9 cellular contexts compared by ENCODE assay signal in genomic region chr12:113142173-113142885, GRCh38. TPM values are rescaled to one million over a fixed set of nuclear protein-coding genes. Genes with fewer than 3 reads are reported as not detected.
DNase-seq lines count a peak whose midpoint lies in the region; ATAC-seq and TF ChIP-seq lines count a peak whose summit lies in the region.
"Had no signal": no experiment of that assay in that cellular context is flagged by ENCODE, and none has a peak within 500 bp of the region (broad histone marks: within the 10 kb centered on the region; RNA-seq: fewer than 3 reads in every experiment).

No MANE protein-coding gene starts in this region.

- no peaks in the 10 kb centered on the region for H3K36me3 ChIP-seq in Peyer's patch
- no peaks in the 10 kb centered on the region for H3K36me3 ChIP-seq in heart right ventricle
- no peaks in the 10 kb centered on the region for H3K36me3 ChIP-seq in hepatocyte (replicated peaks; ENCODE audit: insufficient read depth, low read depth)

- H2BK120ac ChIP-seq in H9 (ENCODE audit: low read depth, low read length, poor library complexity, severe bottlenecking), result no peak overlapping the region

- no peak overlapping the region; the same call in 1 of the 2 replicates for H3K14ac ChIP-seq in H9 (ENCODE audit: insufficient read depth, low read length)

- H3K27ac Mint-ChIP-seq in stimulated activated memory B cell treated with anti-CD40 and anti-IgM and Interleukin-4, amounts not matched to agents 10 μg/mL and 1 μg/mL and 100 μg/mL, for 72 hours, result peak overlapping the region; percentile 97
- no peak overlapping the region; a peak in 1 of 7 replicates for H3K27ac Mint-ChIP-seq in H9
- H3K27ac Mint-ChIP-seq: IgD-negative memory B cell had no signal

- peaks cover 34% of the 10 kb centered on the region for H3K4me1 Mint-ChIP-seq in stimulated activated memory B cell treated with anti-CD40 and anti-IgM and Interleukin-4, amounts not matched to agents 10 μg/mL and 1 μg/mL and 100 μg/mL, for 72 hours
- peaks cover 6 to 13% of the 10 kb centered on the region in 2 experiments; a peak in 3 of 4 replicates for H3K4me1 Mint-ChIP-seq in H9

- H3K79me2 ChIP-seq in H9 (ENCODE audit: insufficient read depth, low read length) (no peaks in the 10 kb centered on the region), hepatocyte (no peaks in the 10 kb centered on the region)

- H2BK20ac ChIP-seq in H9 (ENCODE audit: low read depth, low read length, poor library complexity, severe bottlenecking), result no peak overlapping the region

- no peaks in the 10 kb centered on the region for H3K27me3 ChIP-seq in Peyer's patch
- peaks cover 0 to 20% (median 2%) of the 10 kb centered on the region in 7 donors for H3K27me3 ChIP-seq in heart right ventricle
- no peaks in the 10 kb centered on the region for H3K27me3 ChIP-seq in H9 (ENCODE audit: insufficient read depth, low read length)
- no peaks in the 10 kb centered on the region for H3K27me3 ChIP-seq in hepatocyte

- H4K5ac ChIP-seq in H9 (ENCODE audit: insufficient read length, low read depth, low read length), result no peak overlapping the region

- H3K4me3 ChIP-seq in Peyer's patch (no peak overlapping the region), heart right ventricle (no peak overlapping the region), hepatocyte (no peak overlapping the region)

- H3K9me3 Mint-ChIP-seq in stimulated activated memory B cell treated with anti-CD40 and anti-IgM and Interleukin-4, amounts not matched to agents 10 μg/mL and 1 μg/mL and 100 μg/mL, for 72 hours, result peaks cover under 1% of the 10 kb centered on the region
- peaks cover 3 to 4% of the 10 kb centered on the region in 2 experiments; a peak in 4 of 5 replicates for H3K9me3 Mint-ChIP-seq in H9

- H4K20me1 ChIP-seq in H9 (ENCODE audit: control insufficient read depth, insufficient read depth, insufficient read length) (no peaks in the 10 kb centered on the region), hepatocyte (ENCODE audit: insufficient read depth, poor library complexity, severe bottlenecking) (no peaks in the 10 kb centered on the region)

- H3K4me2 ChIP-seq in H9 (ENCODE audit: insufficient read depth, insufficient read length, low read length) (no peak overlapping the region), hepatocyte (no peak overlapping the region)

- no peak overlapping the region for H3K9ac ChIP-seq in H9 (ENCODE audit: extremely low read depth, insufficient read length, low read length)

- TF ChIP-seq POLR2A in Peyer's patch (IDR thresholded peaks at IDR 0.05), result no peak

- intact Hi-C loops in heart right ventricle (cut with DNase I), result no loop called here

- no peak overlapping the region for H3K56ac ChIP-seq in H9 (ENCODE audit: insufficient read length, low read depth, low read length)

- H2BK5ac ChIP-seq in H9 (ENCODE audit: insufficient read length, low read length), result no peak overlapping the region

- H3K27me3 Mint-ChIP-seq in stimulated activated memory B cell treated with anti-CD40 and anti-IgM and Interleukin-4, amounts not matched to agents 10 μg/mL and 1 μg/mL and 100 μg/mL, for 72 hours, result no peaks in the 10 kb centered on the region
- H3K27me3 Mint-ChIP-seq in H9 (ENCODE audit: low read depth), result peaks cover 2% of the 10 kb centered on the region; the same call in 1 of the 2 replicates

- no peak overlapping the region for H3T11ph ChIP-seq in H9 (ENCODE audit: low read length)

- no peaks in the 10 kb centered on the region for H3K9me3 ChIP-seq in Peyer's patch
- H3K9me3 ChIP-seq in heart right ventricle, result peaks cover 0 to 6% (median 0%) of the 10 kb centered on the region in 11 donors
- no peaks in the 10 kb centered on the region for H3K9me3 ChIP-seq in H9 (ENCODE audit: control insufficient read depth, low read depth, low read length)
- H3K9me3 ChIP-seq in hepatocyte (ENCODE audit: low read depth), result no peaks in the 10 kb centered on the region

- peak; percentile 31 to 75 (median 52) for ATAC-seq in heart right ventricle
- peak; percentile 91 for ATAC-seq in stimulated activated memory B cell treated with anti-CD40 and anti-IgM and Interleukin-4, amounts not matched to agents 10 μg/mL and 1 μg/mL and 100 μg/mL, for 72 hours

- H3K23me2 ChIP-seq in H9 (ENCODE audit: insufficient read length, low read depth, low read length, poor library complexity, severe bottlenecking), result no peaks in the 10 kb centered on the region

- H2AFZ ChIP-seq in H9 (ENCODE audit: low read length), result no peak overlapping the region
- no peak overlapping the region for H2AFZ ChIP-seq in hepatocyte

- no peak overlapping the region for H4K8ac ChIP-seq in H9 (replicated peaks; ENCODE audit: insufficient read length, low read depth, low read length)

- H3K23ac ChIP-seq in H9 (ENCODE audit: insufficient read length, low read depth, low read length), result no peak overlapping the region

- H3K27ac ChIP-seq in Peyer's patch (peak overlapping the region in 2 of 4 donors; percentile 1 to 41), heart right ventricle (peak overlapping the region in 1 of 10 donors; percentile 85), H9 (ENCODE audit: insufficient read length, low read depth, low read length) (no peak overlapping the region), hepatocyte (no peak overlapping the region)

- H3K4me1 ChIP-seq in Peyer's patch (no peaks in the 10 kb centered on the region), heart right ventricle (peaks cover 0 to 20% (median 0%) of the 10 kb centered on the region in 9 donors), H9 (ENCODE audit: insufficient read depth, low read length) (peaks cover 2% of the 10 kb centered on the region; the same call in 1 of the 2 replicates), hepatocyte (ENCODE audit: insufficient read depth) (no peaks in the 10 kb centered on the region)

- no peak overlapping the region for H2BK15ac ChIP-seq in H9 (ENCODE audit: low read depth, low read length)

- DNase-seq in NCI-H2196 (lab: John Stamatoyannopoulos, UW; ENCODE audit: unreplicated experiment) (peak; percentile 63), NCI-H2196 treated with DMSO at 0.1 percent for 48 hours (lab: John Stamatoyannopoulos, UW; ENCODE audit: unreplicated experiment) (no peak), Peyer's patch (peak in 2 of 3 donors; percentile 27 to 56), heart right ventricle (peak in 1 of 2 donors; percentile 38), H9 (no peak), NCI-H524 treated with DMSO at 0.1 percent for 48 hours (lab: John Stamatoyannopoulos, UW) (no peak), hepatocyte (ENCODE audit: low spot score) (no peak)

- H3K9me2 ChIP-seq in hepatocyte (replicated peaks; ENCODE audit: insufficient read depth), result no peaks in the 10 kb centered on the region

- H4K91ac ChIP-seq in H9 (ENCODE audit: insufficient read length, low read depth, low read length), result no peak overlapping the region

- TF ChIP-seq CTCF in Peyer's patch (IDR thresholded peaks at IDR 0.05) (no peak), heart right ventricle (IDR thresholded peaks at IDR 0.05) (no peak), H9 (conservative IDR thresholded peaks at IDR 0.05) (no peak), hepatocyte (IDR thresholded peaks at IDR 0.05; ENCODE audit: poor library complexity) (no peak)

- H3K36me3 Mint-ChIP-seq in stimulated activated memory B cell treated with anti-CD40 and anti-IgM and Interleukin-4, amounts not matched to agents 10 μg/mL and 1 μg/mL and 100 μg/mL, for 72 hours, result no peaks in the 10 kb centered on the region
- H3K36me3 Mint-ChIP-seq in H9 (ENCODE audit: insufficient read depth in 1 of 3, low read depth in 3 of 3), result no peaks in the 10 kb centered on the region; a peak in 3 of 7 replicates
- H3K36me3 Mint-ChIP-seq: IgD-negative memory B cell had no signal

- H2BK12ac ChIP-seq in H9 (ENCODE audit: insufficient read length, low read depth, low read length), result no peak overlapping the region

- H3K79me1 ChIP-seq in H9 (ENCODE audit: insufficient read depth, low read depth, low read length, poor library complexity, severe bottlenecking), result no peaks in the 10 kb centered on the region

- no peak overlapping the region for H2AK5ac ChIP-seq in H9 (ENCODE audit: insufficient read length, low read length)

- H3K4ac ChIP-seq in H9 (ENCODE audit: low read depth, low read length), result no peak overlapping the region

- 57 to 58% methylated on average over 17 of the region's 17 CpGs for WGBS in heart right ventricle, 2 donors
- no CpG with 5 or more reads among the region's 17 CpGs for WGBS in H9 (ENCODE audit: extremely low coverage, insufficient read length, low lambda C conversion rate)
- 89% methylated on average over 16 of the region's 17 CpGs for WGBS in hepatocyte (ENCODE audit: low lambda C conversion rate, missing lambda C conversion rate)

- peak overlapping the region; percentile 19 for H3K4me3 Mint-ChIP-seq in stimulated activated memory B cell treated with anti-CD40 and anti-IgM and Interleukin-4, amounts not matched to agents 10 μg/mL and 1 μg/mL and 100 μg/mL, for 72 hours
- H3K4me3 Mint-ChIP-seq in H9, result no peak overlapping the region; a peak in 1 of 5 replicates

- no peak overlapping the region for H3K18ac ChIP-seq in H9 (ENCODE audit: insufficient read length, low read depth, low read length)

RNA-seq across cellular contexts. Expression of gene RASAL1, which starts 6.8 kb away (rescaled TPM):
- total RNA-seq in Peyer's patch (1 to 10 TPM in 3 of 4 donors, under 1 TPM in 1; 0.85 to 4.4 (median 3.9) TPM), heart right ventricle (not detected), H9 (2021) (2.3 and 2.7 TPM in 2 replicates), hepatocyte (not detected in 2 replicates)
- polyA plus RNA-seq in heart right ventricle (not detected), hepatocyte (0.22 and 0.74 TPM in 2 replicates)
- polyA plus RNA-seq: IgD-negative memory B cell had no signal

RNA-seq across cellular contexts. Expression of gene CFAP73, which starts 7.2 kb away (rescaled TPM):
- total RNA-seq in Peyer's patch, result not detected
- not detected for total RNA-seq in heart right ventricle
- polyA plus RNA-seq in heart right ventricle, result under 1 TPM in 1 of 2 donors, not detected in 1; 0.10 TPM
- not detected in 2 replicates for total RNA-seq in H9 (2021)
- not detected in 2 replicates for total RNA-seq in hepatocyte
- not detected in 2 replicates for polyA plus RNA-seq in hepatocyte
- polyA plus RNA-seq: IgD-negative memory B cell had no signal

RNA-seq across cellular contexts. Expression of gene DDX54, which starts 42.9 kb away (rescaled TPM):
- total RNA-seq in Peyer's patch (100 to 1,000 TPM in 1 of 4 donors, 10 to 100 TPM in 3; 62.0 to 126 (median 66.5) TPM), heart right ventricle (10 to 100 TPM; 33.3 to 46.5 (median 37.5) TPM), H9 (2021) (83.0 TPM in 2 replicates), hepatocyte (32.3 and 52.6 TPM in 2 replicates)
- polyA plus RNA-seq in heart right ventricle (10 to 100 TPM; 16.5 to 52.7 TPM), hepatocyte (36.0 and 37.8 TPM in 2 replicates)

RNA-seq across cellular contexts. Expression of gene RITA1, which starts 43.2 kb away (rescaled TPM):
- total RNA-seq in Peyer's patch (10 to 100 TPM in 3 of 4 donors, 1 to 10 TPM in 1; 5.0 to 36.6 (median 33.4) TPM), heart right ventricle (10 to 100 TPM; 11.9 to 20.8 (median 14.4) TPM), H9 (2021) (26.0 and 26.1 TPM in 2 replicates), hepatocyte (16.1 and 19.1 TPM in 2 replicates)
- polyA plus RNA-seq in heart right ventricle (1 to 10 TPM; 8.0 to 9.9 TPM), hepatocyte (15.7 and 26.9 TPM in 2 replicates)

Comparison
In these comparisons a context has a peak if more than half of its experiments do, and no peak if none do; other contexts are left out.
1. DNase-seq: peak in NCI-H2196 (single experiment) and Peyer's patch (2 of 3); none in NCI-H2196 treated with DMSO at 0.1 percent for 48 hours (single experiment), H9 (single experiment), NCI-H524 treated with DMSO at 0.1 percent for 48 hours (single experiment) and hepatocyte (single experiment).